In the genomic region with DNA sequence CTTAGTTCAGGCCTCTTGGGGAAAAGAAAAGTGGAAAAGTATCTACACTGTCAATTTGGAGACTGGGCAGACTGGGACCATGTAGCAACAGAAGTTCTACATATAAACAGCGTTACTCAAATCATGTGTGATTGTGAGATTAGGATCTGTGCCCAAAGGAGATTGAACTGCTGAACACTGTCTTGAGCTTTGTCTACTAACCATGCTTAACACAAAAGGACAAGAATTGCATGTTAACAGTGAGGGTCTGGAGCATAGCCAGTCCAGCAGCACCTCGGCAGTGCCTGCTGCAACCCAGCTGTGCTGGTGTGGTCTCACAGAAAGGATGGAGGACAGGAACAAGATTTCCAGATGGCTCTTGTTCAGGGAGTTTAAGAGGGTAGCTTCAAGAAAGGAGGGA, we compare ENCODE assay signal across 11 cellular contexts. TPM values are rescaled to one million over a fixed set of nuclear protein-coding genes. Genes with fewer than 3 reads are reported as not detected.
DNase-seq lines count a peak whose midpoint lies in the region; FAIRE-seq and TF ChIP-seq lines count a peak whose summit lies in the region.
"Had no signal": no experiment of that assay in that cellular context is flagged by ENCODE, and none has a peak within 500 bp of the region (broad histone marks: within the 10 kb centered on the region; RNA-seq: fewer than 3 reads in every experiment).

No MANE protein-coding gene starts in this region.

- FAIRE-seq in GM18507 (lab: Jason Lieb, UNC) (peak; percentile 51), keratinocyte (lab: Jason Lieb, UNC) (peak; percentile 82)

- DNase-seq in ACHN (peak; percentile 12), GM18507 (ENCODE audit: extremely low spot score, insufficient read length, low read depth) (no peak), keratinocyte (ENCODE audit: low read depth, low spot score) (no peak), esophagus muscularis mucosa (ENCODE audit: extremely low spot score) (no peak), CD14-positive monocyte (ENCODE audit: low spot score) (no peak), GM19238 (ENCODE audit: insufficient read length, low spot score) (no peak), MG63 (no peak)
- no peak for DNase-seq in activated T-helper 2 cell treated with anti-CD3 and anti-CD28 coated beads, Interferon-gamma antibody, Interleukin-2, Interleukin-4, amounts not matched to agents 10 μg/mL and 5 μg/mL and 100 μg/mL, durations not matched to agents 14 hours and 24 hours and 36 hours (ENCODE audit: low spot score)
- DNase-seq: activated effector memory CD4-positive, alpha-beta T cell treated with Interleukin-2 at 50 U/mL for 16 hours; EL had no signal

- intact Hi-C loops in activated T-helper 2 cell treated with anti-CD3 and anti-CD28 coated beads, Interferon-gamma antibody, Interleukin-2, Interleukin-4, amounts not matched to agents 10 μg/mL and 5 μg/mL and 100 μg/mL, durations not matched to agents 14 hours and 24 hours and 36 hours (cut with micrococcal nuclease), result no loop called here
- intact Hi-C loops in esophagus muscularis mucosa (cut with DNase I), result no loop called here
- intact Hi-C loops in CD14-positive monocyte (cut with micrococcal nuclease), result no loop called here

- no peak overlapping the region for H3K9ac ChIP-seq in keratinocyte (ENCODE audit: control insufficient read depth, extremely low read depth, insufficient read depth, low read length)

- no peak for TF ChIP-seq POLR2A in esophagus muscularis mucosa (IDR thresholded peaks at IDR 0.05; ENCODE audit: low read depth)

- peaks cover 72% of the 10 kb centered on the region for H3K4me1 Mint-ChIP-seq in activated T-helper 2 cell treated with anti-CD3 and anti-CD28 coated beads, Interferon-gamma antibody, Interleukin-2, Interleukin-4, amounts not matched to agents 10 μg/mL and 5 μg/mL and 100 μg/mL, durations not matched to agents 14 hours and 24 hours and 36 hours (ENCODE audit: low read depth)
- H3K4me1 Mint-ChIP-seq in CD14-positive monocyte, result peaks cover 20% of the 10 kb centered on the region

- no peaks in the 10 kb centered on the region for H3K27me3 Mint-ChIP-seq in activated T-helper 2 cell treated with anti-CD3 and anti-CD28 coated beads, Interferon-gamma antibody, Interleukin-2, Interleukin-4, amounts not matched to agents 10 μg/mL and 5 μg/mL and 100 μg/mL, durations not matched to agents 14 hours and 24 hours and 36 hours (ENCODE audit: low read depth)
- H3K27me3 Mint-ChIP-seq in CD14-positive monocyte (ENCODE audit: low read depth in 3 of 3), result peaks cover 0 to 4% (median 3%) of the 10 kb centered on the region in 3 donors

- no peaks in the 10 kb centered on the region for H3K36me3 ChIP-seq in keratinocyte (ENCODE audit: control insufficient read depth in 2 of 2, extremely low read depth in 1 of 2, insufficient read depth in 2 of 2, low read length in 2 of 2)
- H3K36me3 ChIP-seq in esophagus muscularis mucosa, result no peaks in the 10 kb centered on the region
- H3K36me3 ChIP-seq in MG63, result no peaks in the 10 kb centered on the region

- no peak overlapping the region for H3K4me3 ChIP-seq in keratinocyte (ENCODE audit: control insufficient read depth in 2 of 3, extremely low read depth in 1 of 3, insufficient read depth in 2 of 3, low read depth in 1 of 3, low read length in 3 of 3)
- no peak overlapping the region for H3K4me3 ChIP-seq in esophagus muscularis mucosa
- no peak overlapping the region for H3K4me3 ChIP-seq in MG63
- H3K4me3 ChIP-seq: smooth muscle cell had no signal

- 33% methylated on average over 2 of the region's 2 CpGs for WGBS in esophagus muscularis mucosa

- H3K9me3 ChIP-seq in keratinocyte (ENCODE audit: control insufficient read depth, low read depth, low read length), result no peaks in the 10 kb centered on the region
- H3K9me3 ChIP-seq in esophagus muscularis mucosa, result no peaks in the 10 kb centered on the region
- no peaks in the 10 kb centered on the region for H3K9me3 ChIP-seq in MG63

- no peak for TF ChIP-seq EP300 in esophagus muscularis mucosa (IDR thresholded peaks at IDR 0.05)

- H3K4me3 Mint-ChIP-seq in activated T-helper 2 cell treated with anti-CD3 and anti-CD28 coated beads, Interferon-gamma antibody, Interleukin-2, Interleukin-4, amounts not matched to agents 10 μg/mL and 5 μg/mL and 100 μg/mL, durations not matched to agents 14 hours and 24 hours and 36 hours (ENCODE audit: low read depth), result peak overlapping the region; percentile 37
- peak overlapping the region in 1 of 2 donors; percentile 19 for H3K4me3 Mint-ChIP-seq in CD14-positive monocyte

- H3K79me2 ChIP-seq in keratinocyte (ENCODE audit: control insufficient read depth, insufficient read depth, low read length), result peaks cover 72% of the 10 kb centered on the region

- peaks cover 2% of the 10 kb centered on the region for H4K20me1 ChIP-seq in keratinocyte (ENCODE audit: control insufficient read depth, extremely low read depth, insufficient read depth, low read length)

- H2AFZ ChIP-seq in keratinocyte (ENCODE audit: control insufficient read depth, low read length), result no peak overlapping the region

- H3K27ac ChIP-seq in keratinocyte (ENCODE audit: control insufficient read depth, insufficient read depth, low read length), result no peak overlapping the region
- peak overlapping the region in 1 of 4 donors; percentile 23 for H3K27ac ChIP-seq in esophagus muscularis mucosa (replicated peaks in 1 of 4)

- dilution Hi-C loops in keratinocyte (cut with MboI; ENCODE audit: extremely low pct_ligation_motif_present, low sequenced_read_pairs), result no loop called here

- peak overlapping the region; percentile 26 for H3K27ac Mint-ChIP-seq in activated T-helper 2 cell treated with anti-CD3 and anti-CD28 coated beads, Interferon-gamma antibody, Interleukin-2, Interleukin-4, amounts not matched to agents 10 μg/mL and 5 μg/mL and 100 μg/mL, durations not matched to agents 14 hours and 24 hours and 36 hours
- peak overlapping the region in 1 of 7 donors; percentile 13 for H3K27ac Mint-ChIP-seq in CD14-positive monocyte

- no peak for TF ChIP-seq CTCF in keratinocyte (optimal IDR thresholded peaks at IDR 0.05 in 1 of 3, IDR thresholded peaks at IDR 0.05 in 1 of 3, conservative IDR thresholded peaks at IDR 0.05 in 1 of 3; ENCODE audit: extremely low read depth in 1 of 3, insufficient read depth in 2 of 3, low read length in 3 of 3)
- no peak for TF ChIP-seq CTCF in esophagus muscularis mucosa (IDR thresholded peaks at IDR 0.05)
- no peak for TF ChIP-seq CTCF in CD14-positive monocyte (IDR thresholded peaks at IDR 0.05)

- peaks cover 9% of the 10 kb centered on the region for H3K9me1 ChIP-seq in keratinocyte (ENCODE audit: control insufficient read depth, extremely low read depth, insufficient read depth, low read length)

- H3K4me1 ChIP-seq in keratinocyte (ENCODE audit: control insufficient read depth, extremely low read depth, insufficient read depth, low read length) (peaks cover 31% of the 10 kb centered on the region), esophagus muscularis mucosa (peaks cover 53 to 72% (median 61%) of the 10 kb centered on the region in 4 donors)

- H3K9me3 Mint-ChIP-seq in activated T-helper 2 cell treated with anti-CD3 and anti-CD28 coated beads, Interferon-gamma antibody, Interleukin-2, Interleukin-4, amounts not matched to agents 10 μg/mL and 5 μg/mL and 100 μg/mL, durations not matched to agents 14 hours and 24 hours and 36 hours, result no peaks in the 10 kb centered on the region
- H3K9me3 Mint-ChIP-seq in CD14-positive monocyte, result peaks cover 0 to 2% (median 0%) of the 10 kb centered on the region in 7 donors

- H3K4me2 ChIP-seq in keratinocyte (ENCODE audit: control insufficient read depth, extremely low read depth, insufficient read depth, low read depth, low read length), result no peak overlapping the region
- H3K4me2 ChIP-seq: smooth muscle cell had no signal

- H3K36me3 Mint-ChIP-seq in activated T-helper 2 cell treated with anti-CD3 and anti-CD28 coated beads, Interferon-gamma antibody, Interleukin-2, Interleukin-4, amounts not matched to agents 10 μg/mL and 5 μg/mL and 100 μg/mL, durations not matched to agents 14 hours and 24 hours and 36 hours (ENCODE audit: low read depth), result peaks cover 13% of the 10 kb centered on the region
- no peaks in the 10 kb centered on the region for H3K36me3 Mint-ChIP-seq in CD14-positive monocyte

- H3K27me3 ChIP-seq in keratinocyte (ENCODE audit: control insufficient read depth, extremely low read depth, insufficient read depth, low read length) (no peaks in the 10 kb centered on the region), esophagus muscularis mucosa (no peaks in the 10 kb centered on the region), MG63 (no peaks in the 10 kb centered on the region)

- in situ Hi-C loops in ACHN (cut with HindIII; ENCODE audit: low pct_ligation_motif_present, low pct_unique_long_range_greater_than_20kb, low sequenced_read_pairs), result no loop called here

RNA-seq across cellular contexts. Expression of gene PAM, which starts 5.7 kb away (rescaled TPM):
- total RNA-seq in activated T-helper 2 cell treated with anti-CD3 and anti-CD28 coated beads, Interferon-gamma antibody, Interleukin-2, Interleukin-4, amounts not matched to agents 10 μg/mL and 5 μg/mL and 100 μg/mL, durations not matched to agents 14 hours and 24 hours and 36 hours, result 48.0 and 59.9 TPM in 2 replicates
- polyA plus RNA-seq in keratinocyte, result 105 to 192 TPM (median 149 TPM) in 3 replicates
- polyA plus RNA-seq in keratinocyte (2011; ENCODE audit: low read depth), result 96.9 TPM
- polyA plus RNA-seq in keratinocyte (2011; cell fraction: cytosol; rRNA removed), result 73.8 and 136 TPM in 2 replicates
- 229 and 277 TPM in 2 replicates for polyA plus RNA-seq in keratinocyte (2011; cell fraction: nucleus; rRNA removed)
- polyA plus RNA-seq in keratinocyte (2012; ENCODE audit: low replicate concordance), result 82.4 and 84.4 TPM in 2 replicates
- polyA minus RNA-seq in keratinocyte, result 47.6 to 157 TPM (median 127 TPM) in 3 replicates
- polyA minus RNA-seq in keratinocyte (2011; cell fraction: cytosol; rRNA and poly(A)+ RNA removed), result 104 TPM
- polyA minus RNA-seq in keratinocyte (2011; cell fraction: nucleus; rRNA and poly(A)+ RNA removed), result 257 and 400 TPM in 2 replicates
- 100 to 1,000 TPM; 212 to 250 (median 227) TPM for total RNA-seq in esophagus muscularis mucosa
- 10 to 100 TPM; 11.8 to 27.4 TPM for polyA plus RNA-seq in CD14-positive monocyte
- 119 and 122 TPM in 2 replicates for total RNA-seq in MG63 (2014; rRNA removed; shearing (Covaris generic); ENCODE audit: low replicate concordance)
